1 cellular context compared by ENCODE assay signal in the genomic region with DNA sequence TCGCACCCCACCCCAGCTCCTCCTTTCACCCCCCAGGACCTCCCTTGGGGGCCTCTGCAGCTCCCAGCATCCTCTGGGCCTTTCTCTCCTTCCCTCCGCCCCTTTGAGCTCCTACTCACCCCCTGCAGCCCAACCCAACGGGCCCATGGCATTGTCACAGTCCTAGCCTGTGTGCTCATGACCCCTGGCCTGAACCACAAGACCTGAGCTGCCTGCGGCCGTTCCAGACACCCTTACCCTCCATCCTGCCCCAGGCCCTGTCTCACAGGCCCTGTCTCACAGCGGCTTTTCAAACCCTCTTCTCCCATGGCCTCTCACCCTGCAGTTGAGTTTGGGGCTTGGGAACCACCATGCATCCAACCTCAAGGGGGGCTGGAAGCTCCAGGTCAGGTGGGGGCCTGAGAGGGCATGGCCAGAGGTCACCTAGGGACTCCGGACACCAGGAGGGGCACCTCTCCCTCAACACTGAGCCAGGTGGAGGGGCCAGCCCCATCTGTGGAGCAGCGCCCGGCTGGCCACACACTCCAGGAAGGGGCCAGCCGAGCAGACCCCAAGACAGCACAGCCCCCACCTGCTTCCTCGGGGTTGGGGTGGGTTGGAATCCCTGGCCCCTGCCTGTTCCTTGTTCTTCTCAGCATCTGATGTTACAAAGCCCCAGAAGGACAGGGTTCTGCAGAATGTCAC.
TF ChIP-seq lines count a peak whose summit lies in the region.

No MANE protein-coding gene starts in this region.

TF ChIP-seq in HepG2, 621 proteins besides CTCF, POLR2A, EP300 and RAD21:
- TF ChIP-seq, protein P1, sequence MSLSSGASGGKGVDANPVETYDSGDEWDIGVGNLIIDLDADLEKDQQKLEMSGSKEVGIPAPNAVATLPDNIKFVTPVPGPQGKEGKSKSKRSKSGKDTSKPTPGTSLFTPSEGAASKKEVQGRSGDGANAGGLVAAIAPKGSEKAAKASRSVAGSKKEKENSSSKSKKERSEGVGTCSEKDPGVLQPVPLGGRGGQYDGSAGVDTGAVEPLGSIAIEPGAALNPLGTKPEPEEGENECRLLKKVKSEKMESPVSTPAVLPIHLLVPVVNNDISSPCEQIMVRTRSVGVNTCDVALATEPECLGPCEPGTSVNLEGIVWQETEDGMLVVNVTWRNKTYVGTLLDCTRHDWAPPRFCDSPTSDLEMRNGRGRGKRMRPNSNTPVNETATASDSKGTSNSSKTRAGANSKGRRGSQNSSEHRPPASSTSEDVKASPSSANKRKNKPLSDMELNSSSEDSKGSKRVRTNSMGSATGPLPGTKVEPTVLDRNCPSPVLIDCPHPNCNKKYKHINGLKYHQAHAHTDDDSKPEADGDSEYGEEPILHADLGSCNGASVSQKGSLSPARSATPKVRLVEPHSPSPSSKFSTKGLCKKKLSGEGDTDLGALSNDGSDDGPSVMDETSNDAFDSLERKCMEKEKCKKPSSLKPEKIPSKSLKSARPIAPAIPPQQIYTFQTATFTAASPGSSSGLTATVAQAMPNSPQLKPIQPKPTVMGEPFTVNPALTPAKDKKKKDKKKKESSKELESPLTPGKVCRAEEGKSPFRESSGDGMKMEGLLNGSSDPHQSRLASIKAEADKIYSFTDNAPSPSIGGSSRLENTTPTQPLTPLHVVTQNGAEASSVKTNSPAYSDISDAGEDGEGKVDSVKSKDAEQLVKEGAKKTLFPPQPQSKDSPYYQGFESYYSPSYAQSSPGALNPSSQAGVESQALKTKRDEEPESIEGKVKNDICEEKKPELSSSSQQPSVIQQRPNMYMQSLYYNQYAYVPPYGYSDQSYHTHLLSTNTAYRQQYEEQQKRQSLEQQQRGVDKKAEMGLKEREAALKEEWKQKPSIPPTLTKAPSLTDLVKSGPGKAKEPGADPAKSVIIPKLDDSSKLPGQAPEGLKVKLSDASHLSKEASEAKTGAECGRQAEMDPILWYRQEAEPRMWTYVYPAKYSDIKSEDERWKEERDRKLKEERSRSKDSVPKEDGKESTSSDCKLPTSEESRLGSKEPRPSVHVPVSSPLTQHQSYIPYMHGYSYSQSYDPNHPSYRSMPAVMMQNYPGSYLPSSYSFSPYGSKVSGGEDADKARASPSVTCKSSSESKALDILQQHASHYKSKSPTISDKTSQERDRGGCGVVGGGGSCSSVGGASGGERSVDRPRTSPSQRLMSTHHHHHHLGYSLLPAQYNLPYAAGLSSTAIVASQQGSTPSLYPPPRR (CRISPR knock-in tag; IDR thresholded peaks at IDR 0.05; ENCODE audit: borderline replicate concordance) = no peak
- no peak for TF ChIP-seq GATAD1 (CRISPR knock-in tag; IDR thresholded peaks at IDR 0.05)
- TF ChIP-seq ZFP1 (CRISPR knock-in tag; IDR thresholded peaks at IDR 0.05) = no peak
- TF ChIP-seq ZNF501 (CRISPR knock-in tag; IDR thresholded peaks at IDR 0.05) = 0 out of 2 replicates have a peak, but pooled peaks have one; percentile 19
- TF ChIP-seq ATM (IDR thresholded peaks at IDR 0.05; ENCODE audit: borderline replicate concordance) = no peak
- TF ChIP-seq ZNF607 (CRISPR knock-in tag; IDR thresholded peaks at IDR 0.05; ENCODE audit: borderline replicate concordance) = peak; percentile 17; the same call in 1 of the 2 replicates
- TF ChIP-seq, protein P2, sequence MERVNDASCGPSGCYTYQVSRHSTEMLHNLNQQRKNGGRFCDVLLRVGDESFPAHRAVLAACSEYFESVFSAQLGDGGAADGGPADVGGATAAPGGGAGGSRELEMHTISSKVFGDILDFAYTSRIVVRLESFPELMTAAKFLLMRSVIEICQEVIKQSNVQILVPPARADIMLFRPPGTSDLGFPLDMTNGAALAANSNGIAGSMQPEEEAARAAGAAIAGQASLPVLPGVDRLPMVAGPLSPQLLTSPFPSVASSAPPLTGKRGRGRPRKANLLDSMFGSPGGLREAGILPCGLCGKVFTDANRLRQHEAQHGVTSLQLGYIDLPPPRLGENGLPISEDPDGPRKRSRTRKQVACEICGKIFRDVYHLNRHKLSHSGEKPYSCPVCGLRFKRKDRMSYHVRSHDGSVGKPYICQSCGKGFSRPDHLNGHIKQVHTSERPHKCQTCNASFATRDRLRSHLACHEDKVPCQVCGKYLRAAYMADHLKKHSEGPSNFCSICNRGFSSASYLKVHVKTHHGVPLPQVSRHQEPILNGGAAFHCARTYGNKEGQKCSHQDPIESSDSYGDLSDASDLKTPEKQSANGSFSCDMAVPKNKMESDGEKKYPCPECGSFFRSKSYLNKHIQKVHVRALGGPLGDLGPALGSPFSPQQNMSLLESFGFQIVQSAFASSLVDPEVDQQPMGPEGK (CRISPR knock-in tag; IDR thresholded peaks at IDR 0.05) = 0 out of 2 replicates have a peak, but pooled peaks have one; percentile 6
- TF ChIP-seq, protein P3, sequence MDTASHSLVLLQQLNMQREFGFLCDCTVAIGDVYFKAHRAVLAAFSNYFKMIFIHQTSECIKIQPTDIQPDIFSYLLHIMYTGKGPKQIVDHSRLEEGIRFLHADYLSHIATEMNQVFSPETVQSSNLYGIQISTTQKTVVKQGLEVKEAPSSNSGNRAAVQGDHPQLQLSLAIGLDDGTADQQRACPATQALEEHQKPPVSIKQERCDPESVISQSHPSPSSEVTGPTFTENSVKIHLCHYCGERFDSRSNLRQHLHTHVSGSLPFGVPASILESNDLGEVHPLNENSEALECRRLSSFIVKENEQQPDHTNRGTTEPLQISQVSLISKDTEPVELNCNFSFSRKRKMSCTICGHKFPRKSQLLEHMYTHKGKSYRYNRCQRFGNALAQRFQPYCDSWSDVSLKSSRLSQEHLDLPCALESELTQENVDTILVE (CRISPR knock-in tag; IDR thresholded peaks at IDR 0.05) = no peak
- TF ChIP-seq ZBTB7A (CRISPR knock-in tag; IDR thresholded peaks at IDR 0.05) = 0 out of 2 replicates have a peak, but pooled peaks have one; percentile 34
- TF ChIP-seq, protein P4, sequence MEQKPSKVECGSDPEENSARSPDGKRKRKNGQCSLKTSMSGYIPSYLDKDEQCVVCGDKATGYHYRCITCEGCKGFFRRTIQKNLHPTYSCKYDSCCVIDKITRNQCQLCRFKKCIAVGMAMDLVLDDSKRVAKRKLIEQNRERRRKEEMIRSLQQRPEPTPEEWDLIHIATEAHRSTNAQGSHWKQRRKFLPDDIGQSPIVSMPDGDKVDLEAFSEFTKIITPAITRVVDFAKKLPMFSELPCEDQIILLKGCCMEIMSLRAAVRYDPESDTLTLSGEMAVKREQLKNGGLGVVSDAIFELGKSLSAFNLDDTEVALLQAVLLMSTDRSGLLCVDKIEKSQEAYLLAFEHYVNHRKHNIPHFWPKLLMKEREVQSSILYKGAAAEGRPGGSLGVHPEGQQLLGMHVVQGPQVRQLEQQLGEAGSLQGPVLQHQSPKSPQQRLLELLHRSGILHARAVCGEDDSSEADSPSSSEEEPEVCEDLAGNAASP (CRISPR knock-in tag; IDR thresholded peaks at IDR 0.05; ENCODE audit: borderline replicate concordance) = peak; percentile 23; the same call in 1 of the 2 replicates
- TF ChIP-seq, protein P5, sequence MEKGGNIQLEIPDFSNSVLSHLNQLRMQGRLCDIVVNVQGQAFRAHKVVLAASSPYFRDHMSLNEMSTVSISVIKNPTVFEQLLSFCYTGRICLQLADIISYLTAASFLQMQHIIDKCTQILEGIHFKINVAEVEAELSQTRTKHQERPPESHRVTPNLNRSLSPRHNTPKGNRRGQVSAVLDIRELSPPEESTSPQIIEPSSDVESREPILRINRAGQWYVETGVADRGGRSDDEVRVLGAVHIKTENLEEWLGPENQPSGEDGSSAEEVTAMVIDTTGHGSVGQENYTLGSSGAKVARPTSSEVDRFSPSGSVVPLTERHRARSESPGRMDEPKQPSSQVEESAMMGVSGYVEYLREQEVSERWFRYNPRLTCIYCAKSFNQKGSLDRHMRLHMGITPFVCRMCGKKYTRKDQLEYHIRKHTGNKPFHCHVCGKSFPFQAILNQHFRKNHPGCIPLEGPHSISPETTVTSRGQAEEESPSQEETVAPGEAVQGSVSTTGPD (CRISPR knock-in tag; IDR thresholded peaks at IDR 0.05) = no peak
- TF ChIP-seq ZNF660 (CRISPR knock-in tag; IDR thresholded peaks at IDR 0.05; ENCODE audit: borderline replicate concordance, low read depth) = no peak
- 0 out of 2 replicates have a peak, but pooled peaks have one; percentile 56 for TF ChIP-seq PCBP1 (IDR thresholded peaks at IDR 0.05; ENCODE audit: borderline replicate concordance, low read depth, low read length)
- peak; percentile 28 for TF ChIP-seq RBM39 (IDR thresholded peaks at IDR 0.05; ENCODE audit: low read depth, low read length, poor library complexity, severe bottlenecking)
